8 cellular contexts compared by ENCODE assay signal in the genomic region with DNA sequence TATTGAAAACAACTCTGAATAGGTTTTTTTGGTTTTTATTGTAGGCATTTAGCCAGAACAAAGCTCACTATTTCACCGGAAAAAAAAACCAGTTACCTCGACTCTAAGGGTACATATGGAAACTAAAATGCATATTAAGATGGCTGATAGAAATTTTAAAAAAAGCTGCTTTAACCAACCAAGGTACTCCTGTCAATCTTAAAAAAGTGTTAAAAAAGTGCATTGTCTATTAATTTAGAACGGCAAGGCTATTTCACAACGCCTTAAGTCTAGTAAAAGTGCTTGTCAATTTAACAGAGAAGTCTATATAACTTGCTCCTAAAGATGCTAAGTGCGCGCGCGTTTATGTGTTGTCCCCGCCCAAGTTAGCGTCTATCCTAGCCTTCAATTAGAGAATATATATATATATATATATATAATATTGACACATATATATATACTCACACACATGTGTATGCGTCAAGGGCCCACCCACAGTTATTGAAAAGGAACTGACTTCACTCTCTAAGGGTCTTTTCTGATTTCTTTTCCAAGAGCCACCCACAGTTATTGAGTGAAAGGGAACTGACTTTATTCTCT. TPM values are rescaled to one million over a fixed set of nuclear protein-coding genes. Genes with fewer than 3 reads are reported as not detected.
DNase-seq lines count a peak whose midpoint lies in the region; ATAC-seq and TF ChIP-seq lines count a peak whose summit lies in the region.

No MANE protein-coding gene starts in this region.

- H3K36me3 ChIP-seq in OCI-LY1 (ENCODE audit: insufficient read depth, low read length) (peaks cover 31% of the 10 kb centered on the region), rectal smooth muscle tissue (ENCODE audit: control insufficient read depth, insufficient read depth, low read length) (no peaks in the 10 kb centered on the region)

- H3K27me3 ChIP-seq in OCI-LY1 (ENCODE audit: insufficient read depth, low read length) (no peaks in the 10 kb centered on the region), rectal smooth muscle tissue (ENCODE audit: control insufficient read depth, insufficient read depth, low read length) (no peaks in the 10 kb centered on the region)

- H3K4me3 ChIP-seq in OCI-LY1 (ENCODE audit: low read depth, low read length, poor library complexity, severe bottlenecking) = peak overlapping the region; percentile 97
- peak overlapping the region; percentile 71 for H3K4me3 ChIP-seq in epithelial cell of proximal tubule (ENCODE audit: low read depth, low read length)
- peak overlapping the region; percentile 81 for H3K4me3 ChIP-seq in rectal smooth muscle tissue (ENCODE audit: low read length)

- no peaks in the 10 kb centered on the region for H3K9me2 ChIP-seq in OCI-LY1 (ENCODE audit: low read depth, low read length)

- ATAC-seq in GM19463 (IDR thresholded peaks at IDR 0.05; ENCODE audit: unreplicated experiment) = no peak

- H3F3A ChIP-seq in OCI-LY1 (ENCODE audit: insufficient read depth, low read length) = no peaks in the 10 kb centered on the region

- TF ChIP-seq CTCF in OCI-LY1 (IDR thresholded peaks at IDR 0.05; ENCODE audit: low read length) (no peak), epithelial cell of proximal tubule (conservative IDR thresholded peaks at IDR 0.05; ENCODE audit: low read depth, low read length) (no peak)

- H3K4me1 ChIP-seq in OCI-LY1 (ENCODE audit: insufficient read depth, low read length, severe bottlenecking) = peaks cover 42% of the 10 kb centered on the region
- H3K4me1 ChIP-seq in rectal smooth muscle tissue (ENCODE audit: control insufficient read depth, insufficient read depth, low read length) = no peaks in the 10 kb centered on the region

- peak overlapping the region; percentile 86 for H3K4me2 ChIP-seq in OCI-LY1 (ENCODE audit: low read length)

- H3K27ac ChIP-seq in OCI-LY1 (ENCODE audit: low read depth, low read length, poor library complexity, severe bottlenecking) (peak overlapping the region; percentile 77), rectal smooth muscle tissue (ENCODE audit: low read depth, low read length) (no peak overlapping the region)

- peaks cover 44% of the 10 kb centered on the region for H3K79me2 ChIP-seq in OCI-LY1 (ENCODE audit: insufficient read depth, low read length)

- DNase-seq in DMS53 (lab: John Stamatoyannopoulos, UW) = peak; percentile 37
- DNase-seq in DMS53 treated with DMSO at 0.1 percent for 48 hours (lab: John Stamatoyannopoulos, UW; ENCODE audit: unreplicated experiment) = no peak
- DNase-seq in epithelial cell of proximal tubule (ENCODE audit: low read depth) = no peak
- no peak for DNase-seq in NCI-H526 (lab: John Stamatoyannopoulos, UW)
- DNase-seq in NCI-H2081 treated with DMSO at 0.1 percent for 48 hours (lab: John Stamatoyannopoulos, UW) = no peak

- H3K9me3 ChIP-seq in OCI-LY1 (ENCODE audit: low read length) = no peaks in the 10 kb centered on the region; the same call in 1 of the 2 replicates

- H3K9ac ChIP-seq in OCI-LY1 (ENCODE audit: low read length) (peak overlapping the region; percentile 93), rectal smooth muscle tissue (ENCODE audit: low read length) (no peak overlapping the region)

- H2AFZ ChIP-seq in OCI-LY1 (ENCODE audit: low read length) = 0 out of 2 replicates have a peak overlapping the region, but pooled peaks have one; percentile 48

- no peaks in the 10 kb centered on the region for H4K20me1 ChIP-seq in OCI-LY1 (ENCODE audit: insufficient read depth, low read length)

RNA-seq across cellular contexts. Expression of a gene that starts 0.9 kb away (rescaled TPM):
- 38.6 and 39.6 TPM in 2 replicates for total RNA-seq in epithelial cell of proximal tubule

RNA-seq across cellular contexts. Expression of a gene that starts 55.6 kb away (rescaled TPM):
- total RNA-seq in epithelial cell of proximal tubule = 6.0 and 8.1 TPM in 2 replicates
